ENCODE assay signal across 11 cellular contexts in the genomic region with DNA sequence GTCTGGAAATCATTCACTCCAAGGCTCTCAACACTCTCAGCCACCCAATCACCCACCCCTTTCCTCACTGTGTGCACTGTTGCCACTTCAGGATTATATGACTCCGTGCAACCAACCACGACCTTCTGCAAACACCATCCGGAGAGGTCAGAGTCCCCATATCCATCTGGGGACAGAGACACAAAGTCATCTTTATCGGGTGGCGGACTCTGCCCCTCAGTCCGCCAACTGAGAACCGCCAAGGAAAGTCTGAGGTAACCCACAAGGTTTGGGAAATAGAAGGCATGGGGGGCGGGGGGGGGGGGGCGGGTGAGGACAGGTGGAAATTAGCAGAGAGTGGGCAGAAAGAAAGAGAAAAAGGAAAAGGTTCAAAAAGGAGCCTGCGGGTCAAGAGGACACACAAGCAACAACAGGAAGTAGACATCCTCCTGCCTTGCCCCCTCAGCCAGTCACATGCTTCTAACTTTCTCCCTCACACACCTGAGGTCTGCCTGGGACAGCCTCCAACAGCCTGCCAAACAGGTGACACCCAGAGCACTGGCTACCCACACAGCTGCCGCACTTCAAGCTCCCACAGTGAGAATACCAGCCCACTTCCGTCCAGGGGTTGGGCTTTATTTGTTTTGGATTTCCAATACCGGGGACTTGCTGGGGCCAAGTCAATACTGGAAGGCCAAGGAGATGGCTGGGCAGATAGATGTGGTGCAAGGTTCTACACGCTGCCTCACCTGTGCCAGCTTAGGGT. TPM values are rescaled to one million over a fixed set of nuclear protein-coding genes. Genes with fewer than 3 reads are reported as not detected.
A peak's percentile ranks its signal among the peaks of the same experiment; 100 is the strongest.
DNase-seq lines count a peak whose midpoint lies in the region; ATAC-seq and TF ChIP-seq lines count a peak whose summit lies in the region.
"Had no signal": no experiment of that assay in that cellular context is flagged by ENCODE, and none has a peak within 500 bp of the region (broad histone marks: within the 10 kb centered on the region; RNA-seq: fewer than 3 reads in every experiment).

No MANE protein-coding gene starts in this region.

- CTCF ChIA-PET in activated CD4-positive, alpha-beta T cell treated with anti-CD3 and anti-CD28 coated beads, Interleukin-2, amount 10 ng/mL, durations not matched to agents 7 days and 5 days (lab: Charles Lee): interaction anchor here (1.6 kb wide), 1 partner anchor 86 kb away, joined by 3 read pairs; no protein-coding TSS in a partner anchor
- CTCF ChIA-PET in activated CD4-positive, alpha-beta T cell treated with anti-CD3 and anti-CD28 coated beads for 36 hours (lab: Charles Lee): interaction anchor here (0.7 kb wide), 1 partner anchor 169 kb away, joined by 3 read pairs; no protein-coding TSS in a partner anchor

- H3K36me3 ChIP-seq in vagina: no peaks in the 10 kb centered on the region
- H3K36me3 ChIP-seq: ascending aorta, thoracic aorta had no signal

- H3K36me3 Mint-ChIP-seq in activated CD4-positive, alpha-beta T cell treated with anti-CD3 and anti-CD28 coated beads, Interleukin-2, amount 10 ng/mL, durations not matched to agents 7 days and 5 days (ENCODE audit: low read depth): peaks cover 7% of the 10 kb centered on the region
- peaks cover 1% of the 10 kb centered on the region for H3K36me3 Mint-ChIP-seq in activated CD4-positive, alpha-beta T cell treated with anti-CD3 and anti-CD28 coated beads for 36 hours (ENCODE audit: low read depth)
- H3K36me3 Mint-ChIP-seq in glutamatergic neuron (ENCODE audit: unreplicated experiment): no peaks in the 10 kb centered on the region

- TF ChIP-seq POLR2A in vagina (IDR thresholded peaks at IDR 0.05): no peak

- no peak for TF ChIP-seq CTCF in glutamatergic neuron (IDR thresholded peaks at IDR 0.05; ENCODE audit: partially characterized antibody, unreplicated experiment)
- no peak for TF ChIP-seq CTCF in vagina (IDR thresholded peaks at IDR 0.05)

- intact Hi-C loops in activated CD4-positive, alpha-beta T cell treated with anti-CD3 and anti-CD28 coated beads for 36 hours (cut with DNase I, micrococcal nuclease): no loop called here
- intact Hi-C loops in vagina (cut with DNase I): no loop called here

- POLR2A ChIA-PET in activated CD4-positive, alpha-beta T cell treated with anti-CD3 and anti-CD28 coated beads, Interleukin-2, amount 10 ng/mL, durations not matched to agents 7 days and 5 days (lab: Charles Lee): no interaction called here
- POLR2A ChIA-PET in activated CD4-positive, alpha-beta T cell treated with anti-CD3 and anti-CD28 coated beads for 36 hours (lab: Charles Lee): no interaction called here

- H3K4me1 ChIP-seq in vagina: peaks cover 46% of the 10 kb centered on the region

- peaks cover 41% of the 10 kb centered on the region for H3K4me1 Mint-ChIP-seq in activated CD4-positive, alpha-beta T cell treated with anti-CD3 and anti-CD28 coated beads, Interleukin-2, amount 10 ng/mL, durations not matched to agents 7 days and 5 days
- peaks cover 43% of the 10 kb centered on the region for H3K4me1 Mint-ChIP-seq in activated CD4-positive, alpha-beta T cell treated with anti-CD3 and anti-CD28 coated beads for 36 hours
- H3K4me1 Mint-ChIP-seq in glutamatergic neuron (ENCODE audit: low read depth, unreplicated experiment): peaks cover 66% of the 10 kb centered on the region

- no peaks in the 10 kb centered on the region for H3K27me3 Mint-ChIP-seq in activated CD4-positive, alpha-beta T cell treated with anti-CD3 and anti-CD28 coated beads, Interleukin-2, amount 10 ng/mL, durations not matched to agents 7 days and 5 days
- H3K27me3 Mint-ChIP-seq in activated CD4-positive, alpha-beta T cell treated with anti-CD3 and anti-CD28 coated beads for 36 hours: no peaks in the 10 kb centered on the region
- peaks cover 20% of the 10 kb centered on the region for H3K27me3 Mint-ChIP-seq in glutamatergic neuron (ENCODE audit: unreplicated experiment)
- H3K27me3 Mint-ChIP-seq: T-helper 17 cell had no signal

- peak overlapping the region; percentile 38 for H3K27ac Mint-ChIP-seq in activated CD4-positive, alpha-beta T cell treated with anti-CD3 and anti-CD28 coated beads, Interleukin-2, amount 10 ng/mL, durations not matched to agents 7 days and 5 days
- no peak overlapping the region for H3K27ac Mint-ChIP-seq in activated CD4-positive, alpha-beta T cell treated with anti-CD3 and anti-CD28 coated beads for 36 hours
- peak overlapping the region; percentile 46 for H3K27ac Mint-ChIP-seq in glutamatergic neuron (ENCODE audit: unreplicated experiment)
- H3K27ac Mint-ChIP-seq: T-helper 17 cell had no signal

- no peak overlapping the region for H3K4me3 Mint-ChIP-seq in activated CD4-positive, alpha-beta T cell treated with anti-CD3 and anti-CD28 coated beads, Interleukin-2, amount 10 ng/mL, durations not matched to agents 7 days and 5 days
- no peak overlapping the region for H3K4me3 Mint-ChIP-seq in activated CD4-positive, alpha-beta T cell treated with anti-CD3 and anti-CD28 coated beads for 36 hours
- no peak overlapping the region for H3K4me3 Mint-ChIP-seq in glutamatergic neuron (ENCODE audit: unreplicated experiment)
- H3K4me3 Mint-ChIP-seq: T-helper 17 cell had no signal

- no peaks in the 10 kb centered on the region for H3K9me3 ChIP-seq in vagina
- H3K9me3 ChIP-seq: ascending aorta, thoracic aorta had no signal

- no peaks in the 10 kb centered on the region for H3K27me3 ChIP-seq in vagina
- H3K27me3 ChIP-seq: ascending aorta had no signal

- no peaks in the 10 kb centered on the region for H3K9me3 Mint-ChIP-seq in activated CD4-positive, alpha-beta T cell treated with anti-CD3 and anti-CD28 coated beads, Interleukin-2, amount 10 ng/mL, durations not matched to agents 7 days and 5 days
- H3K9me3 Mint-ChIP-seq in activated CD4-positive, alpha-beta T cell treated with anti-CD3 and anti-CD28 coated beads for 36 hours (ENCODE audit: low read depth): no peaks in the 10 kb centered on the region
- H3K9me3 Mint-ChIP-seq in glutamatergic neuron (ENCODE audit: unreplicated experiment): peaks cover 26% of the 10 kb centered on the region

- no peak overlapping the region for H3K27ac ChIP-seq in vagina
- H3K27ac ChIP-seq: ascending aorta, thoracic aorta had no signal

- no peak overlapping the region for H3K4me3 ChIP-seq in vagina
- H3K4me3 ChIP-seq: ascending aorta, thoracic aorta had no signal

- no peak for DNase-seq in activated CD4-positive, alpha-beta T cell treated with anti-CD3 and anti-CD28 coated beads, Interleukin-2, amount 10 ng/mL, durations not matched to agents 7 days and 5 days
- DNase-seq in activated CD4-positive, alpha-beta T cell treated with anti-CD3 and anti-CD28 coated beads for 36 hours: no peak
- peak; percentile 60 for DNase-seq in NCI-H345 (lab: John Stamatoyannopoulos, UW)
- DNase-seq in glutamatergic neuron: no peak
- DNase-seq in renal cortical epithelial cell (ENCODE audit: low read depth): peak; percentile 37
- DNase-seq in NCI-H187 treated with DMSO at 0.1 percent for 48 hours (lab: John Stamatoyannopoulos, UW): no peak
- DNase-seq in vagina (ENCODE audit: extremely low spot score in 2 of 2): no peak
- DNase-seq in nucleus accumbens (lab: John Stamatoyannopoulos, UW): no peak
- DNase-seq: T-helper 17 cell had no signal

- no peak for ATAC-seq in activated CD4-positive, alpha-beta T cell treated with anti-CD3 and anti-CD28 coated beads for 36 hours
- ATAC-seq: T-helper 17 cell had no signal

RNA-seq across cellular contexts. Expression of gene SSBP3, which starts 58.1 kb away (rescaled TPM):
- 100 to 1,000 TPM in 1 of 2 experiments, 10 to 100 TPM in 1; 93.4 to 127 TPM for total RNA-seq in activated CD4-positive, alpha-beta T cell treated with anti-CD3 and anti-CD28 coated beads, Interleukin-2, amount 10 ng/mL, durations not matched to agents 7 days and 5 days
- 10 to 100 TPM; 40.3 to 64.2 TPM for total RNA-seq in activated CD4-positive, alpha-beta T cell treated with anti-CD3 and anti-CD28 coated beads for 36 hours
- total RNA-seq in glutamatergic neuron (ENCODE audit: unreplicated experiment) (608 TPM), renal cortical epithelial cell (2.8 and 9.0 TPM in 2 replicates), vagina (70.7 TPM)

Comparison
In these comparisons a context has a peak if more than half of its experiments do, and no peak if none do; other contexts are left out.
1. DNase-seq: peak in NCI-H345 (single experiment) and renal cortical epithelial cell (single experiment); none in activated CD4-positive, alpha-beta T cell treated with anti-CD3 and anti-CD28 coated beads, Interleukin-2, amount 10 ng/mL, durations not matched to agents 7 days and 5 days (single experiment), activated CD4-positive, alpha-beta T cell treated with anti-CD3 and anti-CD28 coated beads for 36 hours (single experiment), glutamatergic neuron (single experiment), NCI-H187 treated with DMSO at 0.1 percent for 48 hours (single experiment), vagina (0 of 2) and nucleus accumbens (0 of 56).